8 cellular contexts compared by ENCODE assay signal in the genomic region with DNA sequence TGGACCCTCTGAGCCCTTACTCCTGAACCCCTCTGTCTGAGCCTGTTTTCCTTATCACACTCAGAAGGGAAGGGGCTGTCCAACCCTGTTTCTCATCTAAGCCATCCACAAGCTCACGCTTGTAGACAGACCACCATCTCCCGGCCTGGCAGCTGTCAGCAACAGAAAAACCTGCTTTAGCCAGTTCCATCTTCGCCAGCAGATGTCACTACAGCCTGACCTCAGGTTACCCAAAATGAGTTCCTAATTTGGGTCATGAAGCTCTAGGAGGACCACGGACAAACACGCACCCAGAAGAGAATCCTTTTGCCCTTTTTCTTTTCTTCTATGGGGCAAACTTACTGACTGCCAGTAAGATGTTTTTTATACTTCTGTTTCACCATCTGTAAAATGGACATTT.
DNase-seq lines count a peak whose midpoint lies in the region; ATAC-seq and TF ChIP-seq lines count a peak whose summit lies in the region.

No MANE protein-coding gene starts in this region.

- TF ChIP-seq CTCF in heart left ventricle (IDR thresholded peaks at IDR 0.05) (peak in 11 of 12 donors; percentile 23 to 56 (median 38)), right atrium auricular region (IDR thresholded peaks at IDR 0.05) (peak in 1 of 2 donors; percentile 56), Panc1 (IDR thresholded peaks at IDR 0.05) (peak; percentile 50), esophagus muscularis mucosa (IDR thresholded peaks at IDR 0.05) (peak in 2 of 3 experiments; percentile 21 to 38)

- no TSS peak for BruUV-seq in Panc1 (replicated peaks; lab: Mats Ljungman, UMichigan)

- no peaks in the 10 kb centered on the region for H3K36me3 ChIP-seq in heart left ventricle
- no peaks in the 10 kb centered on the region for H3K36me3 ChIP-seq in right atrium auricular region
- no peaks in the 10 kb centered on the region for H3K36me3 ChIP-seq in Panc1 (ENCODE audit: control insufficient read depth, insufficient read depth, low read length)
- no peaks in the 10 kb centered on the region for H3K36me3 ChIP-seq in esophagus muscularis mucosa

- H3K9me3 ChIP-seq in heart left ventricle: no peaks in the 10 kb centered on the region
- H3K9me3 ChIP-seq in right atrium auricular region: no peaks in the 10 kb centered on the region
- no peaks in the 10 kb centered on the region for H3K9me3 ChIP-seq in Panc1 (ENCODE audit: control insufficient read depth, insufficient read depth, low read depth, low read length)
- peaks cover 0 to 3% (median 0%) of the 10 kb centered on the region in 4 donors for H3K9me3 ChIP-seq in esophagus muscularis mucosa

- CTCF ChIA-PET in Panc1 (lab: Charles Lee): no interaction called here

- no peak for ATAC-seq in heart left ventricle
- ATAC-seq in Panc1: no peak
- no peak for ATAC-seq in HG02870 (IDR thresholded peaks at IDR 0.05; ENCODE audit: unreplicated experiment)
- no peak for ATAC-seq in HG03108 (IDR thresholded peaks at IDR 0.05; ENCODE audit: unreplicated experiment)

- WGBS in heart left ventricle, 4 donors: 50 to 79% (median 54%) methylated on average over 5 of the region's 5 CpGs
- WGBS in esophagus muscularis mucosa: 60% methylated on average over 5 of the region's 5 CpGs

- H3K4me1 ChIP-seq in heart left ventricle (no peaks in the 10 kb centered on the region), right atrium auricular region (no peaks in the 10 kb centered on the region), Panc1 (ENCODE audit: control insufficient read depth, insufficient read depth, low read length) (no peaks in the 10 kb centered on the region), esophagus muscularis mucosa (no peaks in the 10 kb centered on the region)

- in situ Hi-C loops in Panc1 (cut with HindIII; ENCODE audit: low pct_unique_long_range_greater_than_20kb, low sequenced_read_pairs): no loop called here

- no peak for TF ChIP-seq EP300 in esophagus muscularis mucosa (IDR thresholded peaks at IDR 0.05)

- intact Hi-C loops in heart left ventricle (cut with DNase I) (loop anchor here in 3 of 10 donors (5.0 to 10.0 kb wide), 3 partner anchors 72 to 162 kb away; no protein-coding TSS in a partner anchor), Panc1 (cut with micrococcal nuclease; ENCODE audit: unreplicated experiment) (no loop called here), esophagus muscularis mucosa (cut with DNase I) (no loop called here)

- H3K27ac ChIP-seq in heart left ventricle: no peak overlapping the region
- H3K27ac ChIP-seq in right atrium auricular region: no peak overlapping the region
- H3K27ac ChIP-seq in Panc1 (ENCODE audit: low read length): no peak overlapping the region
- no peak overlapping the region for H3K27ac ChIP-seq in esophagus muscularis mucosa (replicated peaks in 1 of 4)

- TF ChIP-seq POLR2A in heart left ventricle (IDR thresholded peaks at IDR 0.05) (no peak), esophagus muscularis mucosa (IDR thresholded peaks at IDR 0.05; ENCODE audit: low read depth) (no peak)

- peak in 1 of 5 donors; percentile 22 for DNase-seq in heart left ventricle
- DNase-seq in right atrium auricular region (ENCODE audit: low spot score): no peak
- no peak for DNase-seq in Panc1 (ENCODE audit: low read depth, low spot score)
- no peak for DNase-seq in esophagus muscularis mucosa (ENCODE audit: extremely low spot score)
- peak; percentile 4 for DNase-seq in stimulated activated CD8-positive, alpha-beta memory T cell treated with anti-CD3 and anti-CD28 coated beads, Interleukin-4, amount 100 ng/mL, for 24 hours (ENCODE audit: low read depth)
- no peak for DNase-seq in occipital lobe (lab: John Stamatoyannopoulos, UW)

- no peak overlapping the region for H3K4me3 ChIP-seq in heart left ventricle
- no peak overlapping the region for H3K4me3 ChIP-seq in right atrium auricular region
- no peak overlapping the region for H3K4me3 ChIP-seq in Panc1 (ENCODE audit: low read depth in 2 of 2, low read length in 2 of 2)
- H3K4me3 ChIP-seq in esophagus muscularis mucosa: no peak overlapping the region

- H3K27me3 ChIP-seq in heart left ventricle: peaks cover 0 to 37% (median 0%) of the 10 kb centered on the region in 9 donors
- H3K27me3 ChIP-seq in right atrium auricular region: no peaks in the 10 kb centered on the region
- H3K27me3 ChIP-seq in Panc1 (ENCODE audit: control insufficient read depth, insufficient read depth, low read length): no peaks in the 10 kb centered on the region
- no peaks in the 10 kb centered on the region for H3K27me3 ChIP-seq in esophagus muscularis mucosa

- POLR2A ChIA-PET in Panc1 (lab: Charles Lee): no interaction called here
